8 cellular contexts compared by ENCODE assay signal in genomic region chr3:42772670-42773408, GRCh38. TPM values are rescaled to one million over a fixed set of nuclear protein-coding genes. Genes with fewer than 3 reads are reported as not detected.
DNase-seq lines count a peak whose midpoint lies in the region; ATAC-seq and TF ChIP-seq lines count a peak whose summit lies in the region.

Gene CCDC13, minus strand, starts transcription at chr3:42773253. Its CDS starts 14,908 bp downstream, at chr3:42758345.

- H3K9me3 ChIP-seq in AG04450 (ENCODE audit: control insufficient read depth, insufficient read depth, low read length), result peaks cover 7% of the 10 kb centered on the region; the same call in 1 of the 2 replicates
- no peaks in the 10 kb centered on the region for H3K9me3 ChIP-seq in duodenal mucosa (ENCODE audit: control insufficient read depth in 1 of 2, low read length in 2 of 2)
- no peaks in the 10 kb centered on the region for H3K9me3 ChIP-seq in right lobe of liver

- H3K27me3 ChIP-seq in AG04450 (ENCODE audit: control insufficient read depth, insufficient read depth, low read length), result no peaks in the 10 kb centered on the region
- no peaks in the 10 kb centered on the region for H3K27me3 ChIP-seq in duodenal mucosa (ENCODE audit: control insufficient read depth in 1 of 2, insufficient read depth in 2 of 2, low read length in 2 of 2)
- no peaks in the 10 kb centered on the region for H3K27me3 ChIP-seq in right lobe of liver

- CTCF ChIA-PET in AG04450 (lab: Charles Lee), result no interaction called here

- H3K4me1 ChIP-seq in duodenal mucosa (ENCODE audit: control insufficient read depth in 1 of 2, insufficient read depth in 2 of 2, low read length in 2 of 2) (peaks cover 4 to 10% of the 10 kb centered on the region in 2 donors), right lobe of liver (peaks cover 0 to 1% (median under 1%) of the 10 kb centered on the region in 4 donors)

- 6% methylated on average over 30 of the region's 63 CpGs for WGBS in right lobe of liver (ENCODE audit: insufficient coverage, low coverage, low lambda C conversion rate, missing lambda C conversion rate)

- H3K36me3 ChIP-seq in duodenal mucosa (ENCODE audit: control insufficient read depth in 1 of 2, insufficient read depth in 2 of 2, low read length in 2 of 2), result no peaks in the 10 kb centered on the region
- no peaks in the 10 kb centered on the region for H3K36me3 ChIP-seq in right lobe of liver

- DNase-seq in AG04450 (ENCODE audit: low read depth, low spot score) (peak; percentile 15), NCI-H524 (lab: John Stamatoyannopoulos, UW) (peak; percentile 79 to 85), right lobe of liver (peak; percentile 96 to 98 (median 96))
- peak; percentile 74 to 84 for DNase-seq in activated CD4-positive, alpha-beta T cell treated with anti-CD3 and anti-CD28 coated beads, Interleukin-2, amount 50 U/mL, for 24 hours (ENCODE audit: low read depth in 1 of 2, low spot score in 1 of 2)
- peak; percentile 90 for DNase-seq in stimulated activated CD4-positive, alpha-beta T cell treated with anti-CD3 and anti-CD28 coated beads, Interleukin-4, amount 100 ng/mL, for 1 hour

- TF ChIP-seq CTCF in AG04450 (IDR thresholded peaks at IDR 0.05; ENCODE audit: low read depth, low read length) (no peak), right lobe of liver (IDR thresholded peaks at IDR 0.05) (no peak)

- peak within 1 kb of the TSS; percentile 47 to 51 for H3K9ac ChIP-seq in duodenal mucosa (ENCODE audit: low read depth in 1 of 2, low read length in 2 of 2)

- TF ChIP-seq POLR2A in right lobe of liver (IDR thresholded peaks at IDR 0.05), result peak; percentile 47

- H3K27ac ChIP-seq in AG04450 (ENCODE audit: low read depth, low read length) (no peak within 1 kb of the TSS), duodenal mucosa (ENCODE audit: low read depth, low read length) (peak within 1 kb of the TSS; percentile 58), right lobe of liver (peak within 1 kb of the TSS in 2 of 3 donors; percentile 50 to 63)

- intact Hi-C loops in right lobe of liver (cut with DNase I), result no loop called here

- H3K4me3 ChIP-seq in AG04450 (ENCODE audit: low read depth, low read length), result peak within 1 kb of the TSS; percentile 59
- H3K4me3 ChIP-seq in duodenal mucosa (ENCODE audit: low read depth in 1 of 2, low read length in 2 of 2), result peak within 1 kb of the TSS; percentile 70 to 74
- H3K4me3 ChIP-seq in right lobe of liver, result peak within 1 kb of the TSS; percentile 27 to 51 (median 36)

- POLR2A ChIA-PET in AG04450 (lab: Yijun Ruan, JAX), result no interaction called here

- ATAC-seq in GM18870 (IDR thresholded peaks at IDR 0.05; ENCODE audit: unreplicated experiment) (peak; percentile 86), HG03135 (IDR thresholded peaks at IDR 0.05; ENCODE audit: unreplicated experiment) (peak; percentile 99), right lobe of liver (peak; percentile 92 to 97 (median 96))

RNA-seq across cellular contexts. Expression of gene CCDC13, which starts in this region (rescaled TPM):
- polyA plus RNA-seq in AG04450 (2011; rRNA removed), result 0.20 TPM in 1 of 2 replicates, not detected in the other
- 0.51 TPM in 1 of 2 replicates, not detected in the other for polyA minus RNA-seq in AG04450 (2011; rRNA and poly(A)+ RNA removed)
- 1 to 10 TPM; 1.2 to 2.5 (median 1.6) TPM for total RNA-seq in right lobe of liver

Comparison
In these comparisons a context has a peak if more than half of its experiments do, and no peak if none do; other contexts are left out.
1. Peak in DNase-seq and H3K4me3 ChIP-seq in AG04450; RNA of the gene not detected or under 1 TPM.
2. DNase-seq: peak in every context shown above with its lines; median percentile 96 in right lobe of liver; 90 in stimulated activated CD4-positive, alpha-beta T cell treated with anti-CD3 and anti-CD28 coated beads, Interleukin-4, amount 100 ng/mL, for 1 hour; 82 in NCI-H524; 79 in activated CD4-positive, alpha-beta T cell treated with anti-CD3 and anti-CD28 coated beads, Interleukin-2, amount 50 U/mL, for 24 hours; 15 in AG04450.